Comparison of ENCODE assay signal across 9 cellular contexts in genomic region chr17:7042507-7043194, GRCh38. TPM values are rescaled to one million over a fixed set of nuclear protein-coding genes. Genes with fewer than 3 reads are reported as not detected.
A peak's percentile ranks its signal among the peaks of the same experiment; 100 is the strongest.
DNase-seq lines count a peak whose midpoint lies in the region; ATAC-seq lines count a peak whose summit lies in the region.
"Had no signal": no experiment of that assay in that cellular context is flagged by ENCODE, and none has a peak within 500 bp of the region (broad histone marks: within the 10 kb centered on the region; RNA-seq: fewer than 3 reads in every experiment).

No MANE protein-coding gene starts in this region.

- H3K4me3 ChIP-seq in muscle layer of colon (ENCODE audit: low read depth in 1 of 2, low read length in 2 of 2) (peak overlapping the region; percentile 49 to 55), urinary bladder (ENCODE audit: low read depth, low read length) (peak overlapping the region; percentile 21)

- peak; percentile 69 for DNase-seq in activated CD4-positive, alpha-beta T cell treated with anti-CD3 and anti-CD28 coated beads for 48 hours
- DNase-seq in activated CD4-positive, alpha-beta T cell treated with anti-CD3 and anti-CD28 coated beads, Interleukin-2, amount 50 U/mL, for 4 hours, result no peak
- DNase-seq in NCI-H1092 (lab: John Stamatoyannopoulos, UW), result no peak

- peaks cover 10% of the 10 kb centered on the region for H3K4me1 ChIP-seq in muscle layer of colon (ENCODE audit: insufficient read depth, low read length)
- H3K4me1 ChIP-seq in urinary bladder (ENCODE audit: insufficient read depth), result peaks cover 2% of the 10 kb centered on the region

- peaks cover 0 to 25% of the 10 kb centered on the region in 2 donors for H3K27me3 ChIP-seq in muscle layer of colon (ENCODE audit: control insufficient read depth in 1 of 2, insufficient read depth in 2 of 2, low read length in 2 of 2)

- 13% methylated on average over 52 of the region's 52 CpGs for WGBS in urinary bladder

- ATAC-seq in GM19023 (IDR thresholded peaks at IDR 0.05; ENCODE audit: unreplicated experiment) (no peak), GM21737 (IDR thresholded peaks at IDR 0.05; ENCODE audit: unreplicated experiment) (no peak)

- H3K9me3 ChIP-seq in muscle layer of colon (ENCODE audit: low read length), result no peaks in the 10 kb centered on the region

- H3K27ac ChIP-seq in cingulate gyrus (ENCODE audit: low read depth, low read length), result peak overlapping the region; percentile 29
- H3K27ac ChIP-seq in muscle layer of colon (ENCODE audit: low read depth, low read length), result no peak overlapping the region
- H3K27ac ChIP-seq in urinary bladder (ENCODE audit: low read depth), result no peak overlapping the region

- H3K36me3 ChIP-seq in muscle layer of colon (ENCODE audit: insufficient read depth, low read length) (no peaks in the 10 kb centered on the region), urinary bladder (ENCODE audit: insufficient read depth) (no peaks in the 10 kb centered on the region)

- H3K9ac ChIP-seq in muscle layer of colon (ENCODE audit: low read length), result no peak overlapping the region

RNA-seq across cellular contexts. Expression of gene SLC16A11, which starts 1.2 kb away (rescaled TPM):
- not detected for total RNA-seq in urinary bladder
- 1.5 TPM for polyA plus RNA-seq in urinary bladder
- total RNA-seq: frontal cortex had no signal

RNA-seq across cellular contexts. Expression of gene SLC16A13, which starts 6.8 kb away (rescaled TPM):
- 0.37 TPM for total RNA-seq in urinary bladder
- 1.5 TPM for polyA plus RNA-seq in urinary bladder

RNA-seq across cellular contexts. Expression of gene BCL6B, which starts 19.8 kb away (rescaled TPM):
- 12.5 TPM for total RNA-seq in urinary bladder
- 9.9 TPM for polyA plus RNA-seq in urinary bladder

RNA-seq across cellular contexts. Expression of gene RNASEK, which starts 30.2 kb away (rescaled TPM):
- total RNA-seq in urinary bladder, result 32.9 TPM
- polyA plus RNA-seq in urinary bladder, result 305 TPM

RNA-seq across cellular contexts. Expression of gene CLEC10A, which starts 37.4 kb away (rescaled TPM):
- 5.0 TPM for total RNA-seq in urinary bladder
- 18.8 TPM for polyA plus RNA-seq in urinary bladder
- total RNA-seq: frontal cortex had no signal
